ENCODE assay signal across 11 cellular contexts in genomic region chr11:111718436-111719325, GRCh38. TPM values are rescaled to one million over a fixed set of nuclear protein-coding genes. Genes with fewer than 3 reads are reported as not detected.
A peak's percentile ranks its signal among the peaks of the same experiment; 100 is the strongest.
DNase-seq lines count a peak whose midpoint lies in the region; ATAC-seq and TF ChIP-seq lines count a peak whose summit lies in the region.
"Had no signal": no experiment of that assay in that cellular context is flagged by ENCODE, and none has a peak within 500 bp of the region (broad histone marks: within the 10 kb centered on the region; RNA-seq: fewer than 3 reads in every experiment).

No MANE protein-coding gene starts in this region.

- H4K8ac ChIP-seq in neuronal stem cell (ENCODE audit: low read depth, low read length), result no peak overlapping the region

- WGBS in neuronal stem cell (ENCODE audit: extremely low coverage in 2 of 2, insufficient read length in 2 of 2, insufficient replicate concordance in 1 of 2), 2 donors, result no CpG with 5 or more reads among the region's 12 CpGs

- DNase-seq in RPMI7951 (ENCODE audit: low read depth), result peak; percentile 85
- DNase-seq in fibroblast of mammary gland (ENCODE audit: low read depth), result peak; percentile 70
- no peak for DNase-seq in neuronal stem cell (ENCODE audit: low spot score)
- no peak for DNase-seq in activated T-helper 1 cell treated with anti-CD3 and anti-CD28 coated beads, Interleukin-12 subunit alpha, Interleukin-12 subunit beta, Interleukin-2, Interleukin-4 antibody, amounts not matched to agents 30 ng/mL and 10 ng/mL and 1 ng/mL, durations not matched to agents 14 hours and 24 hours and 36 hours (ENCODE audit: low spot score)
- DNase-seq in activated CD4-positive, alpha-beta T cell treated with anti-CD3 and anti-CD28 coated beads, Interleukin-2, amount 50 U/mL, for 48 hours, result no peak
- DNase-seq in sciatic nerve (ENCODE audit: low spot score), result no peak
- DNase-seq: activated CD8-positive, alpha-beta T cell treated with anti-CD3 and anti-CD28 coated beads, Interleukin-2, amount 10 ng/mL, durations not matched to agents 7 days and 5 days; DMS 273 treated with DMSO at 0.1 percent for 48 hours; stimulated activated CD4-positive, alpha-beta T cell treated with anti-CD3 and anti-CD28 coated beads, Interleukin-4, amount 100 ng/mL, for 24 hours had no signal

- H4K91ac ChIP-seq in neuronal stem cell (ENCODE audit: low read depth, low read length, poor library complexity), result no peak overlapping the region

- no peaks in the 10 kb centered on the region for H3K9me3 Mint-ChIP-seq in activated T-helper 1 cell treated with anti-CD3 and anti-CD28 coated beads, Interleukin-12 subunit alpha, Interleukin-12 subunit beta, Interleukin-2, Interleukin-4 antibody, amounts not matched to agents 30 ng/mL and 10 ng/mL and 1 ng/mL, durations not matched to agents 14 hours and 24 hours and 36 hours

- no peak overlapping the region for H3K27ac Mint-ChIP-seq in activated T-helper 1 cell treated with anti-CD3 and anti-CD28 coated beads, Interleukin-12 subunit alpha, Interleukin-12 subunit beta, Interleukin-2, Interleukin-4 antibody, amounts not matched to agents 30 ng/mL and 10 ng/mL and 1 ng/mL, durations not matched to agents 14 hours and 24 hours and 36 hours
- H3K27ac Mint-ChIP-seq: activated CD8-positive, alpha-beta T cell treated with anti-CD3 and anti-CD28 coated beads, Interleukin-2, amount 10 ng/mL, durations not matched to agents 7 days and 5 days had no signal

- H3K36me3 Mint-ChIP-seq in activated T-helper 1 cell treated with anti-CD3 and anti-CD28 coated beads, Interleukin-12 subunit alpha, Interleukin-12 subunit beta, Interleukin-2, Interleukin-4 antibody, amounts not matched to agents 30 ng/mL and 10 ng/mL and 1 ng/mL, durations not matched to agents 14 hours and 24 hours and 36 hours (ENCODE audit: low read depth), result peaks cover 25% of the 10 kb centered on the region

- TF ChIP-seq CTCF in fibroblast of mammary gland (conservative IDR thresholded peaks at IDR 0.05; ENCODE audit: control insufficient read depth, insufficient read depth, low read depth, low read length), result no peak

- no peak overlapping the region for H2BK5ac ChIP-seq in neuronal stem cell (ENCODE audit: low read length)

- ATAC-seq in GM21576 (IDR thresholded peaks at IDR 0.05; ENCODE audit: unreplicated experiment) (no peak), sciatic nerve (no peak)
- ATAC-seq: activated CD8-positive, alpha-beta T cell treated with anti-CD3 and anti-CD28 coated beads, Interleukin-2, amount 10 ng/mL, durations not matched to agents 7 days and 5 days had no signal

- H3K27me3 ChIP-seq in BLaER1 treated with 17β-estradiol and CSF1 and Interleukin-3, amounts not matched to agents 10 nM and 100 nM, result no peaks in the 10 kb centered on the region
- H3K27me3 ChIP-seq in neuronal stem cell (ENCODE audit: control insufficient read depth in 3 of 3, insufficient read depth in 3 of 3, low read depth in 1 of 3, low read length in 3 of 3), result no peaks in the 10 kb centered on the region

- no peaks in the 10 kb centered on the region; a peak in 1 of 22 replicates for H4K20me1 ChIP-seq in BLaER1 treated with 17β-estradiol and CSF1 and Interleukin-3, amounts not matched to agents 10 nM and 100 nM

- H2BK15ac ChIP-seq in neuronal stem cell (ENCODE audit: low read length), result no peak overlapping the region

- H3K4me3 Mint-ChIP-seq in activated T-helper 1 cell treated with anti-CD3 and anti-CD28 coated beads, Interleukin-12 subunit alpha, Interleukin-12 subunit beta, Interleukin-2, Interleukin-4 antibody, amounts not matched to agents 30 ng/mL and 10 ng/mL and 1 ng/mL, durations not matched to agents 14 hours and 24 hours and 36 hours, result no peak overlapping the region
- H3K4me3 Mint-ChIP-seq: activated CD8-positive, alpha-beta T cell treated with anti-CD3 and anti-CD28 coated beads, Interleukin-2, amount 10 ng/mL, durations not matched to agents 7 days and 5 days had no signal

- no peaks in the 10 kb centered on the region for H3K27me3 Mint-ChIP-seq in activated T-helper 1 cell treated with anti-CD3 and anti-CD28 coated beads, Interleukin-12 subunit alpha, Interleukin-12 subunit beta, Interleukin-2, Interleukin-4 antibody, amounts not matched to agents 30 ng/mL and 10 ng/mL and 1 ng/mL, durations not matched to agents 14 hours and 24 hours and 36 hours (ENCODE audit: insufficient read depth)

- no peak overlapping the region for H3K18ac ChIP-seq in neuronal stem cell (ENCODE audit: low read length)

- H3K9ac ChIP-seq in BLaER1 treated with 17β-estradiol and CSF1 and Interleukin-3, amounts not matched to agents 10 nM and 100 nM, result no peak overlapping the region
- H3K9ac ChIP-seq in neuronal stem cell (ENCODE audit: low read depth, low read length, poor library complexity), result no peak overlapping the region

- no peak overlapping the region for H2BK120ac ChIP-seq in neuronal stem cell (ENCODE audit: low read depth, low read length)

- H3K9me3 ChIP-seq in BLaER1 treated with 17β-estradiol and CSF1 and Interleukin-3, amounts not matched to agents 10 nM and 100 nM (replicated peaks in 1 of 11), result peaks cover 0 to 14% (median 3%) of the 10 kb centered on the region in 11 experiments; a peak in 6 of 22 replicates
- no peaks in the 10 kb centered on the region for H3K9me3 ChIP-seq in neuronal stem cell (replicated peaks in 1 of 2; ENCODE audit: control insufficient read depth in 2 of 2, insufficient read depth in 1 of 2, low read depth in 1 of 2, low read length in 2 of 2)

- no peak overlapping the region for H3K4me3 ChIP-seq in BLaER1 treated with 17β-estradiol and CSF1 and Interleukin-3, amounts not matched to agents 10 nM and 100 nM
- H3K4me3 ChIP-seq in fibroblast of mammary gland (ENCODE audit: control insufficient read depth, low read depth, low read length), result no peak overlapping the region
- H3K4me3 ChIP-seq in neuronal stem cell (ENCODE audit: low read length in 2 of 2), result no peak overlapping the region

- H2AK5ac ChIP-seq in neuronal stem cell (ENCODE audit: low read depth, low read length), result no peak overlapping the region

- no peak overlapping the region for H2AFZ ChIP-seq in neuronal stem cell (ENCODE audit: low read length)

- no peak overlapping the region for H3K14ac ChIP-seq in neuronal stem cell (ENCODE audit: low read length)

- no peak overlapping the region for H3K23ac ChIP-seq in neuronal stem cell (ENCODE audit: low read depth, low read length, poor library complexity)

- peaks cover 31 to 47% (median 40%) of the 10 kb centered on the region in 10 experiments for H3K4me1 ChIP-seq in BLaER1 treated with 17β-estradiol and CSF1 and Interleukin-3, amounts not matched to agents 10 nM and 100 nM
- H3K4me1 ChIP-seq in neuronal stem cell (ENCODE audit: control insufficient read depth in 2 of 2, insufficient read depth in 1 of 2, low read depth in 1 of 2, low read length in 2 of 2), result peaks cover 9 to 11% of the 10 kb centered on the region in 2 donors

- no peak overlapping the region for H3K4ac ChIP-seq in neuronal stem cell (ENCODE audit: low read length)

- H3K79me1 ChIP-seq in neuronal stem cell (ENCODE audit: low read depth, low read length), result no peaks in the 10 kb centered on the region

- no peak overlapping the region; a peak in 1 of 22 replicates for H3K27ac ChIP-seq in BLaER1 treated with 17β-estradiol and CSF1 and Interleukin-3, amounts not matched to agents 10 nM and 100 nM
- peak overlapping the region; percentile 21 for H3K27ac ChIP-seq in neuronal stem cell (replicated peaks; ENCODE audit: low read length)

- H2BK12ac ChIP-seq in neuronal stem cell (ENCODE audit: low read length), result no peak overlapping the region

- H3K4me2 ChIP-seq in BLaER1 treated with 17β-estradiol and CSF1 and Interleukin-3, amounts not matched to agents 10 nM and 100 nM, result peak overlapping the region in 8 of 11 experiments; percentile 2 to 44 (median 16); a peak in 11 of 22 replicates
- H3K4me2 ChIP-seq in neuronal stem cell (ENCODE audit: insufficient read depth, low read length, poor library complexity, severe bottlenecking), result no peak overlapping the region

- intact Hi-C loops in activated T-helper 1 cell treated with anti-CD3 and anti-CD28 coated beads, Interleukin-12 subunit alpha, Interleukin-12 subunit beta, Interleukin-2, Interleukin-4 antibody, amounts not matched to agents 30 ng/mL and 10 ng/mL and 1 ng/mL, durations not matched to agents 14 hours and 24 hours and 36 hours (cut with micrococcal nuclease), result no loop called here
- intact Hi-C loops in sciatic nerve (cut with DNase I), result no loop called here

- H3K36me3 ChIP-seq in BLaER1 treated with 17β-estradiol and CSF1 and Interleukin-3, amounts not matched to agents 10 nM and 100 nM, result peaks cover 63 to 91% (median 76%) of the 10 kb centered on the region in 11 experiments
- H3K36me3 ChIP-seq in neuronal stem cell (replicated peaks in 1 of 2; ENCODE audit: control insufficient read depth in 2 of 2, insufficient read depth in 2 of 2, low read length in 2 of 2), result peaks cover 24 to 70% of the 10 kb centered on the region in 2 donors

- H3K4me1 Mint-ChIP-seq in activated T-helper 1 cell treated with anti-CD3 and anti-CD28 coated beads, Interleukin-12 subunit alpha, Interleukin-12 subunit beta, Interleukin-2, Interleukin-4 antibody, amounts not matched to agents 30 ng/mL and 10 ng/mL and 1 ng/mL, durations not matched to agents 14 hours and 24 hours and 36 hours (ENCODE audit: low read depth), result no peaks in the 10 kb centered on the region

RNA-seq across cellular contexts. Expression of gene PPP2R1B, which starts 47.5 kb away (rescaled TPM):
- 33.4 and 36.9 TPM in 2 replicates for total RNA-seq in RPMI7951 (2014; rRNA removed; shearing (Covaris generic))
- polyA plus RNA-seq in neuronal stem cell (2013, experiment 1 of 2), result 20.2 TPM
- polyA plus RNA-seq in neuronal stem cell (2013, experiment 2 of 2), result 20.3 TPM
- total RNA-seq in activated T-helper 1 cell treated with anti-CD3 and anti-CD28 coated beads, Interleukin-12 subunit alpha, Interleukin-12 subunit beta, Interleukin-2, Interleukin-4 antibody, amounts not matched to agents 30 ng/mL and 10 ng/mL and 1 ng/mL, durations not matched to agents 14 hours and 24 hours and 36 hours, result 58.1 and 61.4 TPM in 2 replicates
- 37.7 TPM for total RNA-seq in sciatic nerve

Comparison
In these comparisons a context has a peak if more than half of its experiments do, and no peak if none do; other contexts are left out.
1. DNase-seq: peak in RPMI7951 (single experiment) and fibroblast of mammary gland (single experiment); none in neuronal stem cell (single experiment), activated T-helper 1 cell treated with anti-CD3 and anti-CD28 coated beads, Interleukin-12 subunit alpha, Interleukin-12 subunit beta, Interleukin-2, Interleukin-4 antibody, amounts not matched to agents 30 ng/mL and 10 ng/mL and 1 ng/mL, durations not matched to agents 14 hours and 24 hours and 36 hours (single experiment), activated CD4-positive, alpha-beta T cell treated with anti-CD3 and anti-CD28 coated beads, Interleukin-2, amount 50 U/mL, for 48 hours (0 of 2) and sciatic nerve (single experiment).